Comparison of ENCODE assay signal across 19 cellular contexts in genomic region chr17:2683912-2684311, GRCh38. TPM values are rescaled to one million over a fixed set of nuclear protein-coding genes. Genes with fewer than 3 reads are reported as not detected.
DNase-seq lines count a peak whose midpoint lies in the region; ATAC-seq, FAIRE-seq and TF ChIP-seq lines count a peak whose summit lies in the region.
"Had no signal": no experiment of that assay in that cellular context is flagged by ENCODE, and none has a peak within 500 bp of the region (broad histone marks: within the 10 kb centered on the region; RNA-seq: fewer than 3 reads in every experiment).

No MANE protein-coding gene starts in this region.

- FAIRE-seq in D721Med (lab: Jason Lieb, UNC): no peak
- FAIRE-seq: A204.1, islet of Langerhans had no signal

- TF ChIP-seq POLR2A in sigmoid colon (IDR thresholded peaks at IDR 0.05): no peak

- peaks cover 13 to 50% (median 25%) of the 10 kb centered on the region in 4 donors for H3K36me3 ChIP-seq in sigmoid colon

- H3K4me1 Mint-ChIP-seq in activated CD8-positive, alpha-beta T cell treated with anti-CD3 and anti-CD28 coated beads, Interleukin-2, amount 10 ng/mL, durations not matched to agents 7 days and 5 days (ENCODE audit: low read depth): peaks cover 4% of the 10 kb centered on the region
- H3K4me1 Mint-ChIP-seq in activated CD8-positive, alpha-beta T cell treated with anti-CD3 and anti-CD28 coated beads for 36 hours (ENCODE audit: low read depth): peaks cover 6% of the 10 kb centered on the region
- H3K4me1 Mint-ChIP-seq: CD14-positive monocyte had no signal

- no peaks in the 10 kb centered on the region for H3K9me3 ChIP-seq in sigmoid colon

- peaks cover 51% of the 10 kb centered on the region for H3K36me3 Mint-ChIP-seq in activated CD8-positive, alpha-beta T cell treated with anti-CD3 and anti-CD28 coated beads, Interleukin-2, amount 10 ng/mL, durations not matched to agents 7 days and 5 days (ENCODE audit: low read depth)
- peaks cover 31% of the 10 kb centered on the region for H3K36me3 Mint-ChIP-seq in activated CD8-positive, alpha-beta T cell treated with anti-CD3 and anti-CD28 coated beads for 36 hours (ENCODE audit: low read depth)

- TF ChIP-seq EP300 in sigmoid colon (IDR thresholded peaks at IDR 0.05): no peak

- peak overlapping the region; percentile 51 for H3K27ac Mint-ChIP-seq in activated CD8-positive, alpha-beta T cell treated with anti-CD3 and anti-CD28 coated beads, Interleukin-2, amount 10 ng/mL, durations not matched to agents 7 days and 5 days
- no peak overlapping the region for H3K27ac Mint-ChIP-seq in activated CD8-positive, alpha-beta T cell treated with anti-CD3 and anti-CD28 coated beads for 36 hours

- intact Hi-C loops in activated CD8-positive, alpha-beta T cell treated with anti-CD3 and anti-CD28 coated beads for 36 hours (cut with micrococcal nuclease): no loop called here
- intact Hi-C loops in sigmoid colon (cut with DNase I): loop anchor here (10.0 kb wide), 1 partner anchor 199 kb away; no protein-coding TSS in a partner anchor

- H3K27ac ChIP-seq in VCaP (peak overlapping the region; percentile 75), sigmoid colon (peak overlapping the region in 1 of 4 donors; percentile 24)

- H3K4me1 ChIP-seq in sigmoid colon: peaks cover 0 to 42% (median 32%) of the 10 kb centered on the region in 4 donors

- POLR2A ChIA-PET in activated CD8-positive, alpha-beta T cell treated with anti-CD3 and anti-CD28 coated beads, Interleukin-2, amount 10 ng/mL, durations not matched to agents 7 days and 5 days (lab: Charles Lee): no interaction called here
- POLR2A ChIA-PET in activated CD8-positive, alpha-beta T cell treated with anti-CD3 and anti-CD28 coated beads for 36 hours (lab: Charles Lee): interaction anchor here (0.9 kb wide), 1 partner anchor 168 kb away, joined by 3 read pairs; no protein-coding TSS in a partner anchor

- no peaks in the 10 kb centered on the region for H3K9me3 Mint-ChIP-seq in activated CD8-positive, alpha-beta T cell treated with anti-CD3 and anti-CD28 coated beads, Interleukin-2, amount 10 ng/mL, durations not matched to agents 7 days and 5 days (ENCODE audit: insufficient read depth)
- H3K9me3 Mint-ChIP-seq in activated CD8-positive, alpha-beta T cell treated with anti-CD3 and anti-CD28 coated beads for 36 hours: no peaks in the 10 kb centered on the region
- H3K9me3 Mint-ChIP-seq: CD14-positive monocyte; effector memory CD8-positive, alpha-beta T cell; naive B cell had no signal

- H3K27me3 ChIP-seq in sigmoid colon: no peaks in the 10 kb centered on the region

- CTCF ChIA-PET in activated CD8-positive, alpha-beta T cell treated with anti-CD3 and anti-CD28 coated beads, Interleukin-2, amount 10 ng/mL, durations not matched to agents 7 days and 5 days (lab: Charles Lee): interaction anchor here (1.7 kb wide), 1 partner anchor 10 kb away, joined by 5 read pairs; no protein-coding TSS in a partner anchor
- CTCF ChIA-PET in activated CD8-positive, alpha-beta T cell treated with anti-CD3 and anti-CD28 coated beads for 36 hours (lab: Charles Lee): interaction anchor here (1.0 kb wide), 2 partner anchors 10 to 301 kb away, joined by 3 read pairs; no protein-coding TSS in a partner anchor

- no peak overlapping the region for H3K4me3 ChIP-seq in sigmoid colon
- H3K4me3 ChIP-seq: lung had no signal

- DNase-seq in activated CD8-positive, alpha-beta T cell treated with anti-CD3 and anti-CD28 coated beads, Interleukin-2, amount 10 ng/mL, durations not matched to agents 7 days and 5 days: no peak
- no peak for DNase-seq in activated CD8-positive, alpha-beta T cell treated with anti-CD3 and anti-CD28 coated beads for 36 hours
- DNase-seq in fibroblast of peridontal ligament (ENCODE audit: extremely low read depth) (peak; percentile 65), sigmoid colon (peak; percentile 66), T-helper 9 cell (no peak), D721Med (ENCODE audit: insufficient read length, low spot score) (no peak)
- DNase-seq: activated CD4-positive, alpha-beta T cell treated with anti-CD3 and anti-CD28 coated beads, Interleukin-2, amount 50 U/mL, for 1 hour; caudate nucleus; effector memory CD8-positive, alpha-beta T cell; naive B cell; NCI-H1436; NCI-H226; RPMI8226 had no signal

- 15 to 58% methylated on average over 8 of the region's 8 CpGs for WGBS in sigmoid colon, 2 donors

- no peaks in the 10 kb centered on the region for H3K27me3 Mint-ChIP-seq in activated CD8-positive, alpha-beta T cell treated with anti-CD3 and anti-CD28 coated beads, Interleukin-2, amount 10 ng/mL, durations not matched to agents 7 days and 5 days (ENCODE audit: low read depth)
- H3K27me3 Mint-ChIP-seq in activated CD8-positive, alpha-beta T cell treated with anti-CD3 and anti-CD28 coated beads for 36 hours: no peaks in the 10 kb centered on the region
- H3K27me3 Mint-ChIP-seq: effector memory CD8-positive, alpha-beta T cell; naive B cell had no signal

- no peak for TF ChIP-seq CTCF in activated CD8-positive, alpha-beta T cell treated with anti-CD3 and anti-CD28 coated beads for 36 hours (IDR thresholded peaks at IDR 0.05)
- TF ChIP-seq CTCF in VCaP (conservative IDR thresholded peaks at IDR 0.05): no peak
- no peak for TF ChIP-seq CTCF in sigmoid colon (IDR thresholded peaks at IDR 0.05)
- TF ChIP-seq CTCF in D721Med (IDR thresholded peaks at IDR 0.05; ENCODE audit: insufficient read depth, missing control alignments): no peak

- no peak for ATAC-seq in activated CD8-positive, alpha-beta T cell treated with anti-CD3 and anti-CD28 coated beads, Interleukin-2, amount 10 ng/mL, durations not matched to agents 7 days and 5 days
- ATAC-seq in activated CD8-positive, alpha-beta T cell treated with anti-CD3 and anti-CD28 coated beads for 36 hours: no peak
- ATAC-seq in GM21515 (IDR thresholded peaks at IDR 0.05; ENCODE audit: unreplicated experiment): no peak
- ATAC-seq: effector memory CD8-positive, alpha-beta T cell had no signal

- H3K4me3 Mint-ChIP-seq in activated CD8-positive, alpha-beta T cell treated with anti-CD3 and anti-CD28 coated beads, Interleukin-2, amount 10 ng/mL, durations not matched to agents 7 days and 5 days: no peak overlapping the region
- no peak overlapping the region for H3K4me3 Mint-ChIP-seq in activated CD8-positive, alpha-beta T cell treated with anti-CD3 and anti-CD28 coated beads for 36 hours
- H3K4me3 Mint-ChIP-seq: CD14-positive monocyte; effector memory CD8-positive, alpha-beta T cell; naive B cell had no signal

RNA-seq across cellular contexts. Expression of gene CLUH, which starts 27.7 kb away (rescaled TPM):
- total RNA-seq in activated CD8-positive, alpha-beta T cell treated with anti-CD3 and anti-CD28 coated beads, Interleukin-2, amount 10 ng/mL, durations not matched to agents 7 days and 5 days: 10 to 100 TPM; 59.0 to 64.9 TPM
- 100 to 1,000 TPM; 105 to 111 TPM for total RNA-seq in activated CD8-positive, alpha-beta T cell treated with anti-CD3 and anti-CD28 coated beads for 36 hours
- 10 to 100 TPM; 26.3 to 70.9 (median 39.3) TPM for total RNA-seq in sigmoid colon
- 100 to 1,000 TPM in 1 of 3 donors, 10 to 100 TPM in 2; 20.4 to 119 (median 27.0) TPM for polyA plus RNA-seq in sigmoid colon

Comparison
In these comparisons a context has a peak if more than half of its experiments do, and no peak if none do; other contexts are left out.
1. DNase-seq: peak in fibroblast of peridontal ligament (single experiment) and sigmoid colon (single experiment); none in activated CD8-positive, alpha-beta T cell treated with anti-CD3 and anti-CD28 coated beads, Interleukin-2, amount 10 ng/mL, durations not matched to agents 7 days and 5 days (single experiment), activated CD8-positive, alpha-beta T cell treated with anti-CD3 and anti-CD28 coated beads for 36 hours (single experiment), T-helper 9 cell (single experiment) and D721Med (single experiment).